13 cellular contexts compared by ENCODE assay signal in genomic region chr5:177130211-177131018, GRCh38. TPM values are rescaled to one million over a fixed set of nuclear protein-coding genes. Genes with fewer than 3 reads are reported as not detected.
DNase-seq lines count a peak whose midpoint lies in the region; ATAC-seq, FAIRE-seq and TF ChIP-seq lines count a peak whose summit lies in the region.
"Had no signal": no experiment of that assay in that cellular context is flagged by ENCODE, and none has a peak within 500 bp of the region (broad histone marks: within the 10 kb centered on the region; RNA-seq: fewer than 3 reads in every experiment).

No MANE protein-coding gene starts in this region.

- peaks cover 4% of the 10 kb centered on the region for H3K36me3 Mint-ChIP-seq in natural killer cell

- H3K9ac ChIP-seq in SK-N-SH (no peak overlapping the region), endothelial cell of umbilical vein (replicated peaks; ENCODE audit: extremely low read depth, insufficient read depth, low read length) (no peak overlapping the region)

- H3K27me3 ChIP-seq in SK-N-SH (ENCODE audit: insufficient read depth) = no peaks in the 10 kb centered on the region
- H3K27me3 ChIP-seq in endothelial cell of umbilical vein (ENCODE audit: control insufficient read depth in 2 of 2, insufficient read depth in 2 of 2, low read length in 2 of 2) = no peaks in the 10 kb centered on the region

- TF ChIP-seq POLR2A in endothelial cell of umbilical vein (IDR thresholded peaks at IDR 0.05; ENCODE audit: low read depth, low read length) = no peak

- H3F3A ChIP-seq in SK-N-SH (replicated peaks; ENCODE audit: insufficient read depth) = peaks cover 4% of the 10 kb centered on the region

- H2AFZ ChIP-seq in SK-N-SH (ENCODE audit: low read depth) (peak overlapping the region; percentile 69; the same call in 1 of the 2 replicates), endothelial cell of umbilical vein (ENCODE audit: low read depth, low read length) (no peak overlapping the region)

- peak; percentile 53 for DNase-seq in EL
- no peak for DNase-seq in SK-N-SH
- DNase-seq in endothelial cell of umbilical vein (ENCODE audit: low read depth, low spot score) = peak; percentile 30
- no peak for DNase-seq in natural killer cell
- DNase-seq in MV-4-11 (lab: John Stamatoyannopoulos, UW) = no peak
- no peak for DNase-seq in NCI-H1417 (lab: John Stamatoyannopoulos, UW)
- no peak for DNase-seq in GOT3 (lab: John Stamatoyannopoulos, UW)
- no peak for DNase-seq in iPS-NIHi7 (ENCODE audit: extremely low spot score)
- DNase-seq: activated CD4-positive, CD25-positive, alpha-beta regulatory T cell treated with anti-CD3 and anti-CD28 coated beads, Interleukin-2, amount 50 U/mL, for 72 hours; H7; stimulated activated naive CD8-positive, alpha-beta T cell treated with anti-CD3 and anti-CD28 coated beads, Interleukin-15, Interleukin-2, amounts not matched to agents 100 U/mL and 50 U/mL, for 24 hours had no signal

- H3K4me3 Mint-ChIP-seq in natural killer cell = peak overlapping the region; percentile 79

- H3K27me3 Mint-ChIP-seq in natural killer cell (ENCODE audit: low read depth in 2 of 2) = no peaks in the 10 kb centered on the region

- peak overlapping the region in 1 of 2 donors; percentile 72 for H3K27ac Mint-ChIP-seq in natural killer cell

- WGBS in SK-N-SH (ENCODE audit: low lambda C conversion rate) = 75% methylated on average over 5 of the region's 5 CpGs

- H3K4me1 Mint-ChIP-seq in natural killer cell = peaks cover 12 to 34% of the 10 kb centered on the region in 2 donors

- no peaks in the 10 kb centered on the region for H4K20me1 ChIP-seq in SK-N-SH (ENCODE audit: insufficient read depth)
- H4K20me1 ChIP-seq in endothelial cell of umbilical vein (replicated peaks; ENCODE audit: control insufficient read depth, extremely low read depth, insufficient read depth, low read length) = no peaks in the 10 kb centered on the region

- H3K36me3 ChIP-seq in SK-N-SH (replicated peaks in 1 of 2; ENCODE audit: control insufficient read depth in 1 of 2, insufficient read depth in 2 of 2, low read length in 1 of 2) (peaks cover 5% of the 10 kb centered on the region in 2 experiments), endothelial cell of umbilical vein (ENCODE audit: control insufficient read depth in 2 of 2, extremely low read depth in 1 of 2, insufficient read depth in 2 of 2, low read length in 2 of 2) (peaks cover 0 to under 1% of the 10 kb centered on the region in 2 experiments)

- H3K79me2 ChIP-seq in SK-N-SH (ENCODE audit: insufficient read depth) = peaks cover 10% of the 10 kb centered on the region; the same call in 1 of the 2 replicates
- H3K79me2 ChIP-seq in endothelial cell of umbilical vein (ENCODE audit: control insufficient read depth, insufficient read depth, low read length) = peaks cover 11% of the 10 kb centered on the region

- no peaks in the 10 kb centered on the region for H3K9me2 ChIP-seq in SK-N-SH

- TF ChIP-seq CTCF in SK-N-SH (IDR thresholded peaks at IDR 0.05) = no peak
- no peak for TF ChIP-seq CTCF in endothelial cell of umbilical vein (IDR thresholded peaks at IDR 0.05; ENCODE audit: extremely low read depth in 1 of 2, insufficient read depth in 1 of 2, low read depth in 1 of 2, low read length in 2 of 2)
- TF ChIP-seq CTCF in natural killer cell (IDR thresholded peaks at IDR 0.05) = no peak

- no peaks in the 10 kb centered on the region for H3K9me1 ChIP-seq in endothelial cell of umbilical vein (replicated peaks; ENCODE audit: control insufficient read depth, extremely low read depth, insufficient read depth, low read length)

- CTCF ChIA-PET in SK-N-SH (lab: Yijun Ruan, JAX) (interaction anchor here (1.1 to 2.9 kb wide), 4 partner anchors 16 to 179 kb away, joined by 3 to 13 read pairs (median 4); no protein-coding TSS in a partner anchor), endothelial cell of umbilical vein (lab: Charles Lee) (interaction anchor here (1.0 to 1.4 kb wide), 2 partner anchors 17 to 59 kb away, joined by 3 to 5 read pairs; no protein-coding TSS in a partner anchor)

- TF ChIP-seq EP300 in SK-N-SH (IDR thresholded peaks at IDR 0.05; ENCODE audit: borderline replicate concordance in 1 of 2, low read depth in 1 of 2, low read length in 1 of 2) = no peak

- POLR2A ChIA-PET in SK-N-SH (lab: Yijun Ruan, JAX) = no interaction called here
- POLR2A ChIA-PET in endothelial cell of umbilical vein (lab: Charles Lee) = no interaction called here

- H3K9me3 ChIP-seq in SK-N-SH (no peaks in the 10 kb centered on the region), endothelial cell of umbilical vein (replicated peaks; ENCODE audit: control insufficient read depth, insufficient read depth, low read length) (no peaks in the 10 kb centered on the region)

- H3K4me1 ChIP-seq in SK-N-SH (ENCODE audit: control insufficient read depth in 1 of 2, insufficient read depth in 2 of 2, low read depth in 1 of 2, low read length in 1 of 2) (peaks cover 8 to 18% of the 10 kb centered on the region in 2 experiments; a peak in 3 of 4 replicates), endothelial cell of umbilical vein (ENCODE audit: control insufficient read depth, extremely low read depth, insufficient read depth, low read length) (peaks cover 23% of the 10 kb centered on the region)

- ATAC-seq in natural killer cell = no peak
- ATAC-seq: sciatic nerve; stimulated activated naive CD8-positive, alpha-beta T cell treated with anti-CD3 and anti-CD28 coated beads, Interleukin-15, Interleukin-2, amounts not matched to agents 100 U/mL and 50 U/mL, for 24 hours had no signal

- intact Hi-C loops in endothelial cell of umbilical vein (cut with micrococcal nuclease) (loop anchor here (5.0 kb wide), 1 partner anchor 172 kb away; the partner anchor contains the start of genes PRELID1 and RAB24), natural killer cell (cut with micrococcal nuclease) (no loop called here)

- BruUV-seq in endothelial cell of umbilical vein (replicated peaks; lab: Mats Ljungman, UMichigan) = no TSS peak

- FAIRE-seq in endothelial cell of umbilical vein (lab: Jason Lieb, UNC) = peak; percentile 83

- H3K27ac ChIP-seq in SK-N-SH (ENCODE audit: low read depth in 2 of 2, low read length in 1 of 2) = no peak overlapping the region
- no peak overlapping the region for H3K27ac ChIP-seq in endothelial cell of umbilical vein (ENCODE audit: insufficient read depth, low read depth, low read length)
- H3K27ac ChIP-seq: SK-N-MC had no signal

- no peaks in the 10 kb centered on the region for H3K9me3 Mint-ChIP-seq in natural killer cell

- dilution Hi-C loops in endothelial cell of umbilical vein (cut with MboI; ENCODE audit: extremely low pct_ligation_motif_present, low sequenced_read_pairs) = no loop called here

- TF ChIP-seq RAD21 in SK-N-SH (IDR thresholded peaks at IDR 0.05; ENCODE audit: low read length) = no peak

- H3K4me2 ChIP-seq in SK-N-SH (peak overlapping the region; percentile 41; the same call in 1 of the 2 replicates), endothelial cell of umbilical vein (ENCODE audit: insufficient read depth, low read length) (no peak overlapping the region)

- H3K4me3 ChIP-seq in SK-N-SH (ENCODE audit: low read depth in 2 of 2, low read length in 1 of 2) = no peak overlapping the region
- no peak overlapping the region for H3K4me3 ChIP-seq in endothelial cell of umbilical vein (replicated peaks in 1 of 3; ENCODE audit: insufficient read depth in 1 of 3, low read depth in 1 of 3, low read length in 3 of 3)
- H3K4me3 ChIP-seq: SK-N-MC had no signal

TF ChIP-seq in SK-N-SH, 30 proteins besides CTCF, POLR2A, EP300 and RAD21 (continues in another document):
- no peak for TF ChIP-seq JUND (IDR thresholded peaks at IDR 0.05)
- no peak for TF ChIP-seq MEF2A (IDR thresholded peaks at IDR 0.05; ENCODE audit: borderline replicate concordance, low read depth)
- no peak for TF ChIP-seq NFIC (IDR thresholded peaks at IDR 0.05; ENCODE audit: borderline replicate concordance)
- TF ChIP-seq MAX (IDR thresholded peaks at IDR 0.05; ENCODE audit: low read depth) = no peak

TF ChIP-seq in endothelial cell of umbilical vein, 7 proteins besides CTCF, POLR2A, EP300 and RAD21:
- no peak for TF ChIP-seq MAX (IDR thresholded peaks at IDR 0.05; ENCODE audit: insufficient read depth, insufficient read length)
- TF ChIP-seq GATA2 (IDR thresholded peaks at IDR 0.05; ENCODE audit: insufficient read depth, insufficient read length, low read depth, low read length) = peak; percentile 17
- TF ChIP-seq EZH2 (IDR thresholded peaks at IDR 0.05; ENCODE audit: borderline replicate concordance, low read depth, low read length, severe bottlenecking) = no peak
- no peak for TF ChIP-seq MYC (IDR thresholded peaks at IDR 0.05; ENCODE audit: low read depth, low read length)

RNA-seq across cellular contexts. Expression of gene NSD1, which starts 3.2 kb away (rescaled TPM):
- polyA plus RNA-seq in SK-N-SH (2012; rRNA removed) (6.7 and 9.0 TPM in 2 replicates), endothelial cell of umbilical vein (12.4 and 14.4 TPM in 2 replicates)
- 6.6 and 7.0 TPM in 2 replicates for polyA plus RNA-seq in SK-N-SH (2012; cell fraction: cytosol; rRNA removed)
- 9.5 and 14.4 TPM in 2 replicates for polyA plus RNA-seq in SK-N-SH (2012; cell fraction: nucleus; rRNA removed)
- total RNA-seq in endothelial cell of umbilical vein (76.1 and 90.4 TPM in 2 replicates), natural killer cell (100 to 1,000 TPM; 117 to 147 (median 143) TPM)
- 16.4 and 16.5 TPM in 2 replicates for polyA plus RNA-seq in endothelial cell of umbilical vein (2011; cell fraction: cytosol; rRNA removed)
- polyA plus RNA-seq in endothelial cell of umbilical vein (2011; cell fraction: nucleus; rRNA removed) = 41.0 and 44.1 TPM in 2 replicates
- 23.8 and 31.7 TPM in 2 replicates for polyA plus RNA-seq in endothelial cell of umbilical vein (2012)
- 82.9 and 87.3 TPM in 2 replicates for polyA minus RNA-seq in endothelial cell of umbilical vein
- 31.2 TPM for polyA minus RNA-seq in endothelial cell of umbilical vein (2011; cell fraction: cytosol; rRNA and poly(A)+ RNA removed)
- polyA minus RNA-seq in endothelial cell of umbilical vein (2011; cell fraction: nucleus; rRNA and poly(A)+ RNA removed) = 116 and 130 TPM in 2 replicates

RNA-seq across cellular contexts. Expression of gene FGFR4, which starts 43.7 kb away (rescaled TPM):
- 4.4 and 5.6 TPM in 2 replicates for polyA plus RNA-seq in SK-N-SH (2012; rRNA removed)
- polyA plus RNA-seq in SK-N-SH (2012; cell fraction: cytosol; rRNA removed) = 1.8 and 2.8 TPM in 2 replicates
- polyA plus RNA-seq in SK-N-SH (2012; cell fraction: nucleus; rRNA removed) = 10.5 and 11.3 TPM in 2 replicates
- total RNA-seq in endothelial cell of umbilical vein = 2.9 and 3.8 TPM in 2 replicates
- 1.9 and 2.3 TPM in 2 replicates for polyA plus RNA-seq in endothelial cell of umbilical vein
- 1.2 and 1.6 TPM in 2 replicates for polyA plus RNA-seq in endothelial cell of umbilical vein (2011; cell fraction: cytosol; rRNA removed)
- polyA plus RNA-seq in endothelial cell of umbilical vein (2011; cell fraction: nucleus; rRNA removed) = 3.1 and 3.7 TPM in 2 replicates
- 1.5 and 3.0 TPM in 2 replicates for polyA plus RNA-seq in endothelial cell of umbilical vein (2012)
- 1.00 and 1.9 TPM in 2 replicates for polyA minus RNA-seq in endothelial cell of umbilical vein
- polyA minus RNA-seq in endothelial cell of umbilical vein (2011; cell fraction: cytosol; rRNA and poly(A)+ RNA removed) = 7.3 TPM
- 0.67 and 1.0 TPM in 2 replicates for polyA minus RNA-seq in endothelial cell of umbilical vein (2011; cell fraction: nucleus; rRNA and poly(A)+ RNA removed)
- 1 to 10 TPM in 2 of 3 donors, under 1 TPM in 1; 0.72 to 1.5 (median 1.3) TPM for total RNA-seq in natural killer cell

Comparison
In these comparisons a context has a peak if more than half of its experiments do, and no peak if none do; other contexts are left out.
1. DNase-seq: peak in EL (single experiment) and endothelial cell of umbilical vein (single experiment); none in SK-N-SH (single experiment), natural killer cell (single experiment), MV-4-11 (single experiment), NCI-H1417 (0 of 3), GOT3 (single experiment) and iPS-NIHi7 (single experiment).